ENCODE assay signal across 8 cellular contexts in the genomic region with DNA sequence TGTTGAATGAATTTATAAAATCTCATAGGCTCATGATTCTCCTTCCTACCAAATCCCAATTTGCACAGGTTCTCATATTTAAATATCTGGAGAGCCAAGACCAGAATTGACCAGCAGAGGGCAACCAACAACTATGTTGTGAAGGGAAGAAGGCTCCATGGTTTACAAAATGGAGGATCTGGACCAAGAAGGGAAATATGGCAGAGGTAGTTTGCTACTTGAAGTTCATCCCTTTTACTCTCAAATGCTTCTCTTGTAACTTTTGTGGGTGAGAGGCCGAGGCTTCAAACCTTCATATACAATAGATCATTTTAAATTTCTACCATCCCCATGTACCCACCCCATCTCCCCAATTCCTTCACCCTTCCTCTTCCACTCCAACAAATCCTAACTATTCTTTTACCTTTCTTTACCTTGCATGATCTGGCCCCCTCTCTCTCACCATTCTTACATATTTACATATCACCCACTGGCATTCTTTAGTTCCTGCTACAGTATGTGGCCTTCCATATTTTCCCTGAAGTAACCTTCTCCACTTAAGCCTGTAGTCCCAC. TPM values are rescaled to one million over a fixed set of nuclear protein-coding genes. Genes with fewer than 3 reads are reported as not detected.
DNase-seq lines count a peak whose midpoint lies in the region; ATAC-seq and FAIRE-seq lines count a peak whose summit lies in the region.

No MANE protein-coding gene starts in this region.

- peak overlapping the region; percentile 67 for H3K27ac Mint-ChIP-seq in activated CD8-positive, alpha-beta memory T cell treated with anti-CD3 and anti-CD28 coated beads, Interleukin-2, amount 10 ng/mL, durations not matched to agents 7 days and 5 days
- peak overlapping the region; percentile 11 to 89 (median 72) for H3K27ac Mint-ChIP-seq in naive thymus-derived CD8-positive, alpha-beta T cell

- H3K4me3 ChIP-seq in NT2/D1 (ENCODE audit: insufficient read length, low read depth), result no peak overlapping the region

- no peaks in the 10 kb centered on the region for H3K9me3 Mint-ChIP-seq in activated CD8-positive, alpha-beta memory T cell treated with anti-CD3 and anti-CD28 coated beads, Interleukin-2, amount 10 ng/mL, durations not matched to agents 7 days and 5 days (ENCODE audit: low read depth)
- no peaks in the 10 kb centered on the region for H3K9me3 Mint-ChIP-seq in naive thymus-derived CD8-positive, alpha-beta T cell

- ATAC-seq in activated CD8-positive, alpha-beta memory T cell treated with anti-CD3 and anti-CD28 coated beads, Interleukin-2, amount 10 ng/mL, durations not matched to agents 7 days and 5 days, result no peak
- ATAC-seq in naive thymus-derived CD8-positive, alpha-beta T cell, result no peak
- ATAC-seq in GM21529 (IDR thresholded peaks at IDR 0.05; ENCODE audit: unreplicated experiment), result no peak

- POLR2A ChIA-PET in naive thymus-derived CD8-positive, alpha-beta T cell (lab: Charles Lee), result interaction anchor here (1.7 to 7.8 kb wide), 3 partner anchors 29 to 107 kb away, joined by 8 to 284 read pairs (median 88); partner anchors contain the start of genes CS, ESYT1, RNF41 and RPL41

- no peaks in the 10 kb centered on the region for H3K36me3 ChIP-seq in NT2/D1 (ENCODE audit: insufficient read depth, insufficient read length, low read length)

- FAIRE-seq in endometrium (lab: Jason Lieb, UNC), result peak; percentile 73

- H3K27me3 Mint-ChIP-seq in activated CD8-positive, alpha-beta memory T cell treated with anti-CD3 and anti-CD28 coated beads, Interleukin-2, amount 10 ng/mL, durations not matched to agents 7 days and 5 days, result no peaks in the 10 kb centered on the region
- H3K27me3 Mint-ChIP-seq in naive thymus-derived CD8-positive, alpha-beta T cell, result peaks cover 0 to 3% (median 0%) of the 10 kb centered on the region in 5 donors

- DNase-seq in DMS 273 (lab: John Stamatoyannopoulos, UW; ENCODE audit: unreplicated experiment) (peak; percentile 93), HuH-7.5 (ENCODE audit: low spot score) (peak; percentile 66), NT2/D1 (ENCODE audit: low read depth, low spot score) (peak; percentile 87)
- peak; percentile 89 for DNase-seq in activated CD8-positive, alpha-beta memory T cell treated with anti-CD3 and anti-CD28 coated beads, Interleukin-2, amount 10 ng/mL, durations not matched to agents 7 days and 5 days
- DNase-seq in naive thymus-derived CD8-positive, alpha-beta T cell, result peak; percentile 42 to 88 (median 72)
- DNase-seq in stimulated activated naive CD4-positive, alpha-beta T cell treated with Interleukin-2 at 50 U/mL for 16 hours (lab: John Stamatoyannopoulos, UW), result peak; percentile 51

- H3K36me3 Mint-ChIP-seq in activated CD8-positive, alpha-beta memory T cell treated with anti-CD3 and anti-CD28 coated beads, Interleukin-2, amount 10 ng/mL, durations not matched to agents 7 days and 5 days, result peaks cover 3% of the 10 kb centered on the region
- H3K36me3 Mint-ChIP-seq in naive thymus-derived CD8-positive, alpha-beta T cell, result no peaks in the 10 kb centered on the region

- H3K9ac ChIP-seq in NT2/D1 (ENCODE audit: insufficient read length, low read depth), result no peak overlapping the region

- H3K4me1 Mint-ChIP-seq in activated CD8-positive, alpha-beta memory T cell treated with anti-CD3 and anti-CD28 coated beads, Interleukin-2, amount 10 ng/mL, durations not matched to agents 7 days and 5 days, result peaks cover 27% of the 10 kb centered on the region
- H3K4me1 Mint-ChIP-seq in naive thymus-derived CD8-positive, alpha-beta T cell, result peaks cover 22 to 33% (median 32%) of the 10 kb centered on the region in 4 donors

- H3K4me1 ChIP-seq in NT2/D1 (ENCODE audit: insufficient read depth, insufficient read length), result no peaks in the 10 kb centered on the region

- H3K9me3 ChIP-seq in NT2/D1 (ENCODE audit: insufficient read depth, low read length), result no peaks in the 10 kb centered on the region

- no peaks in the 10 kb centered on the region for H3K27me3 ChIP-seq in NT2/D1 (ENCODE audit: insufficient read depth, insufficient read length)

- no peak overlapping the region for H3K4me3 Mint-ChIP-seq in activated CD8-positive, alpha-beta memory T cell treated with anti-CD3 and anti-CD28 coated beads, Interleukin-2, amount 10 ng/mL, durations not matched to agents 7 days and 5 days
- H3K4me3 Mint-ChIP-seq in naive thymus-derived CD8-positive, alpha-beta T cell, result peak overlapping the region in 6 of 10 donors; percentile 18 to 62 (median 30)

- CTCF ChIA-PET in activated CD8-positive, alpha-beta memory T cell treated with anti-CD3 and anti-CD28 coated beads, Interleukin-2, amount 10 ng/mL, durations not matched to agents 7 days and 5 days (lab: Charles Lee), result interaction anchor here (0.7 to 6.7 kb wide), 10 partner anchors 12 to 271 kb away, joined by 3 to 151 read pairs (median 6); partner anchors contain the start of genes ANKRD52, ESYT1, RNF41 and ZC3H10

RNA-seq across cellular contexts. Expression of gene SMARCC2, which starts 3.8 kb away (rescaled TPM):
- total RNA-seq in activated CD8-positive, alpha-beta memory T cell treated with anti-CD3 and anti-CD28 coated beads, Interleukin-2, amount 10 ng/mL, durations not matched to agents 7 days and 5 days, result 100 to 1,000 TPM; 147 to 150 TPM
- total RNA-seq in naive thymus-derived CD8-positive, alpha-beta T cell, result 100 to 1,000 TPM; 189 to 197 TPM
- polyA plus RNA-seq in naive thymus-derived CD8-positive, alpha-beta T cell, result 10 to 100 TPM; 46.3 to 70.4 (median 54.1) TPM

RNA-seq across cellular contexts. Expression of gene RNF41, which starts 28.6 kb away (rescaled TPM):
- 10 to 100 TPM; 28.2 to 34.2 TPM for total RNA-seq in activated CD8-positive, alpha-beta memory T cell treated with anti-CD3 and anti-CD28 coated beads, Interleukin-2, amount 10 ng/mL, durations not matched to agents 7 days and 5 days
- total RNA-seq in naive thymus-derived CD8-positive, alpha-beta T cell, result 10 to 100 TPM; 34.2 to 35.0 TPM
- polyA plus RNA-seq in naive thymus-derived CD8-positive, alpha-beta T cell, result 10 to 100 TPM; 35.7 to 45.1 (median 41.8) TPM

RNA-seq across cellular contexts. Expression of gene NABP2, which starts 31.0 kb away (rescaled TPM):
- 10 to 100 TPM; 62.8 to 80.6 TPM for total RNA-seq in activated CD8-positive, alpha-beta memory T cell treated with anti-CD3 and anti-CD28 coated beads, Interleukin-2, amount 10 ng/mL, durations not matched to agents 7 days and 5 days
- 10 to 100 TPM; 10.8 to 13.3 TPM for total RNA-seq in naive thymus-derived CD8-positive, alpha-beta T cell
- 1 to 10 TPM; 3.5 to 3.9 (median 3.7) TPM for polyA plus RNA-seq in naive thymus-derived CD8-positive, alpha-beta T cell

RNA-seq across cellular contexts. Expression of gene MYL6, which starts 34.9 kb away (rescaled TPM):
- total RNA-seq in activated CD8-positive, alpha-beta memory T cell treated with anti-CD3 and anti-CD28 coated beads, Interleukin-2, amount 10 ng/mL, durations not matched to agents 7 days and 5 days, result 1,000 to 10,000 TPM; 1,307 to 1,412 TPM
- total RNA-seq in naive thymus-derived CD8-positive, alpha-beta T cell, result 100 to 1,000 TPM; 421 to 448 TPM
- polyA plus RNA-seq in naive thymus-derived CD8-positive, alpha-beta T cell, result 1,000 to 10,000 TPM; 1,813 to 2,533 (median 2,044) TPM

RNA-seq across cellular contexts. Expression of gene SLC39A5, which starts 36.7 kb away (rescaled TPM):
- total RNA-seq in activated CD8-positive, alpha-beta memory T cell treated with anti-CD3 and anti-CD28 coated beads, Interleukin-2, amount 10 ng/mL, durations not matched to agents 7 days and 5 days, result under 1 TPM; 0.87 to 0.96 TPM
- total RNA-seq in naive thymus-derived CD8-positive, alpha-beta T cell, result not detected
- not detected for polyA plus RNA-seq in naive thymus-derived CD8-positive, alpha-beta T cell

Comparison
In these comparisons a context has a peak if more than half of its experiments do, and no peak if none do; other contexts are left out.
1. RNA of gene NABP2, which starts 31.0 kb away (total RNA-seq): 62.8 to 80.6 TPM in activated CD8-positive, alpha-beta memory T cell treated with anti-CD3 and anti-CD28 coated beads, Interleukin-2, amount 10 ng/mL, durations not matched to agents 7 days and 5 days; 10.8 to 13.3 TPM in naive thymus-derived CD8-positive, alpha-beta T cell; every median in the first group is over 4 times any median in the second.
2. Peak in every context shown above with its lines, with median percentiles within 50 percentile points of each other: DNase-seq.